In genomic region chr22:32571764-32572163, GRCh38 we compare ENCODE assay signal across 20 cellular contexts.
"Had no signal": no experiment of that assay in that cellular context is flagged by ENCODE, and none has a peak within 500 bp of the region (broad histone marks: within the 10 kb centered on the region; RNA-seq: fewer than 3 reads in every experiment).

No MANE protein-coding gene starts in this region.

- H3K9me3 Mint-ChIP-seq: endodermal cell; natural killer cell treated with Interleukin-12 subunit alpha and Interleukin-12 subunit beta and Interleukin-15 and Interleukin-18, amount 100 ng/mL, for 72 hours; neural progenitor cell; type B pancreatic cell had no signal

- H3K27ac ChIP-seq: heart left ventricle, neural progenitor cell, ovary, right atrium auricular region, uterus had no signal

- H3K36me3 Mint-ChIP-seq: natural killer cell treated with Interleukin-12 subunit alpha and Interleukin-12 subunit beta and Interleukin-15 and Interleukin-18, amount 100 ng/mL, for 72 hours; neural progenitor cell; type B pancreatic cell had no signal

- H3K27me3 ChIP-seq: heart left ventricle, ovary, right atrium auricular region, uterus had no signal

- H3K4me1 ChIP-seq: uterus had no signal

- ATAC-seq: esophagus mucosa; heart left ventricle; left colon; left ventricle myocardium superior; natural killer cell treated with Interleukin-12 subunit alpha and Interleukin-12 subunit beta and Interleukin-15 and Interleukin-18, amount 100 ng/mL, for 72 hours had no signal

- H3K4me3 ChIP-seq: heart left ventricle, lung, neural progenitor cell, ovary, right atrium auricular region, smooth muscle cell, uterus had no signal

- H3K27ac Mint-ChIP-seq: endodermal cell; natural killer cell treated with Interleukin-12 subunit alpha and Interleukin-12 subunit beta and Interleukin-15 and Interleukin-18, amount 100 ng/mL, for 72 hours; neural progenitor cell; type B pancreatic cell had no signal

- H3K4me3 Mint-ChIP-seq: endodermal cell; natural killer cell treated with Interleukin-12 subunit alpha and Interleukin-12 subunit beta and Interleukin-15 and Interleukin-18, amount 100 ng/mL, for 72 hours; neural progenitor cell; type B pancreatic cell had no signal

- H3K4me2 ChIP-seq: neural progenitor cell, smooth muscle cell had no signal

- H3K9ac ChIP-seq: neural progenitor cell had no signal

- H2AFZ ChIP-seq: neural progenitor cell had no signal

- H3K36me3 ChIP-seq: heart left ventricle, neural progenitor cell, ovary, right atrium auricular region, uterus had no signal

- DNase-seq: dermis blood vessel endothelial cell; endodermal cell; heart left ventricle; hippocampal formation; left colon; left ventricle myocardium superior; mesenchymal stem cell; midbrain; nucleus accumbens; ovary; stimulated activated CD4-positive, alpha-beta T cell treated with anti-CD3 and anti-CD28 coated beads, Interleukin-2, amount 100 ng/mL, for 48 hours; stimulated activated naive CD4-positive, alpha-beta T cell treated with Interleukin-2 at 50 U/mL for 16 hours; uterus had no signal

- H3K9me3 ChIP-seq: heart left ventricle, ovary, right atrium auricular region, uterus had no signal
